ENCODE assay signal across 32 cellular contexts in the genomic region with DNA sequence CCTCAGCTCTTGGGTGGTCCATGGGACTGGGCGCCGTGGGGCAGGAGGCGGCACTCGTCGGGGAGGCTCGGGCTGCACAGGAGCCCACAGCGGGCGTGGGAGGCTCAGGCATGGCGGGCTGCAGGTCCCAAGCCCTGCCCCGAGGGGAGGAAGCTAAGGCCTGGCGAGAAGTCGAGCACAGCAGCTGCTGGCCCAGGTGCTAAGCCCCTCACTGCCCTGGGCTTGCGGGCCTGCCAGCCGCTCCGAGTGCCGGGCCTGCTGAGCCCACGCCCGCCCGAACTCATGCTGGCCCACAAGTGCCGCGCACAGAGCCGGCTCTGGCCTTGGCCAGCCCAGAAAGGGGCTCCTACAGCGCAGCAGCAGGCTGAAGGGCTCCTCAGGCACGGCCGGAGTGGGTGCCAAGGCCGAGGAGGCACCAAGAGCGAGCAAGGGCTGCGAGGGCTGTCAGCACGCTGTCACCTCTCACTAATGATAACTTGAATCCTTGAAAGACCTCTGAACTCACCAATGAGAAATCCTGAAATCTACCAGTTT.
"Had no signal": no experiment of that assay in that cellular context is flagged by ENCODE, and none has a peak within 500 bp of the region (broad histone marks: within the 10 kb centered on the region; RNA-seq: fewer than 3 reads in every experiment).

No MANE protein-coding gene starts in this region.

- H3K27me3 ChIP-seq: adrenal gland, body of pancreas, brain microvascular endothelial cell, breast epithelium had no signal

- H3K9me3 ChIP-seq: adrenal gland, body of pancreas, breast epithelium had no signal

- H3K4me3 ChIP-seq: adrenal gland, body of pancreas, breast epithelium had no signal

- DNase-seq: activated B cell treated with CpG ODN at 0.5 μM for 24 hours; activated CD4-positive, alpha-beta memory T cell treated with anti-CD3 and anti-CD28 coated beads for 36 hours; activated CD4-positive, alpha-beta T cell treated with anti-CD3 and anti-CD28 coated beads for 4 hours; activated CD4-positive, alpha-beta T cell treated with anti-CD3 and anti-CD28 coated beads, Interleukin-2, amount 10 ng/mL, durations not matched to agents 24 days and 14 days; activated CD4-positive, alpha-beta T cell treated with anti-CD3 and anti-CD28 coated beads, Interleukin-2, amount 50 U/mL, for 1 hour; activated CD4-positive, alpha-beta T cell treated with anti-CD3 and anti-CD28 coated beads, Interleukin-2, amount 50 U/mL, for 4 hours; activated CD4-positive, CD25-positive, alpha-beta regulatory T cell treated with anti-CD3 and anti-CD28 coated beads, Interleukin-2, amount 50 U/mL, for 72 hours; activated CD8-positive, alpha-beta memory T cell treated with anti-CD3 and anti-CD28 coated beads, Interleukin-2, amount 50 U/mL, for 4 hours; activated CD8-positive, alpha-beta T cell treated with anti-CD3 and anti-CD28 coated beads for 36 hours; activated effector memory CD4-positive, alpha-beta T cell treated with anti-CD3 and anti-CD28 coated beads, Interleukin-2, amount 50 U/mL, for 16 hours; activated gamma-delta T cell treated with Interleukin-2 at 50 U/mL for 16 hours; activated naive CD4-positive, alpha-beta T cell; activated naive CD4-positive, alpha-beta T cell treated with anti-CD3 and anti-CD28 coated beads for 36 hours; activated naive CD4-positive, alpha-beta T cell treated with anti-CD3 and anti-CD28 coated beads, Interleukin-2, amount 50 U/mL, for 16 hours; activated naive CD8-positive, alpha-beta T cell treated with anti-CD3 and anti-CD28 coated beads for 36 hours; activated T-cell treated with anti-CD3 and anti-CD28 coated beads for 4 hours; activated T-cell treated with anti-CD3 and anti-CD28 coated beads, Interleukin-2, amount 50 U/mL, for 1 hour; activated T-cell treated with anti-CD3 and anti-CD28 coated beads, Interleukin-2, amount 50 U/mL, for 4 hours; activated T-cell treated with anti-CD3 and anti-CD28 coated beads, Interleukin-2, amount 50 U/mL, for 72 hours; adrenal gland; amniotic stem cell; aorta; body of pancreas; brain microvascular endothelial cell; central memory CD4-positive, alpha-beta T cell; T-helper 1 cell; T-helper 2 cell; T-helper 9 cell had no signal

- H3K36me3 ChIP-seq: adrenal gland, brain microvascular endothelial cell, breast epithelium had no signal

- H3K4me1 ChIP-seq: adrenal gland, body of pancreas, breast epithelium had no signal

- H3K27ac ChIP-seq: adrenal gland, body of pancreas, brain microvascular endothelial cell, breast epithelium, VCaP had no signal

- FAIRE-seq: astrocyte, TTC549 had no signal
